In the genomic region with DNA sequence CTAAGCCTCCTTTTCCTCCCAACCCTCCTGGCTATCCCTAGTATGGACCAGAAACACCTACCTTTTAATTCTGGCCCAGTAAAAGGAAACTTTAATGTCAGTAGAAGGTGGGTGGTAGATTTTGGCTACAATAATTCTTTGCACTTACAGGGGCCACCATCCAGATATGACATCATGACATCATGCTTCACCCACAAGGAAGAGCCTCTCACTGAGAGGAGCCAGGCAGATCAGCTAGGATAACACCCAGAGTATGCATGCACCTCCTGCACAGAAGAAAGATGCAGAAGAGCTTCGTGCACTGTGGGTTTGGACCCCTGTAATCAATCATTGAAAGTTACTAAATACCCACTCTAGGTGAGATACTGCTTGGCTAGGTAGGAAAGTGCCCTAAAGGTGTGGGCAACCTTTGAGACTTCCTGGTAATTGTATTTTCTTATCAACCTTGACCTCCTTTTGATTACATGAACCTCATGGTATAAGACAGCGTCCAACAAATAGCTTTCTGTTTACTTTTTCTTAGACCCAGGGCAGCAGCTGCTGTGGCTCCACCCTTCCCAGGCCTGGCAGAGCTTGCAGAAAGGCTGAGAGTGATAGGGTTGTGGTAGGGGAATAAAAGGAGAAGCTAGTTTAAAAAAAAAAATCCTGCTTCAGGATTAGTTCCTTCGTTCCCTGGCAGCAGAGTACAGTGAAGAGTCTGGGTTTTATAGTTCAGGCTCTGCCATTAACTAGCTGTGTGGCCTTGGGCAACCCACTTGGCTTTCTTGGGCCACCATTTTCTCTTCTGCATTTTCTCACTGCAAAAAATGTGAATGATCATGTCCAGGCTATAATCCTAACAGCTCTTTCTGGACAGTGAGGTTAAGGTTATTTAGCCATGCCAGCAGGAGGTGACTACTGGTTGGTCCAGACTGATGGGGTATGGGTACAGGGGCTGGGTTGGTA, we compare ENCODE assay signal across 8 cellular contexts. TPM values are rescaled to one million over a fixed set of nuclear protein-coding genes. Genes with fewer than 3 reads are reported as not detected.
DNase-seq lines count a peak whose midpoint lies in the region; ATAC-seq, FAIRE-seq and TF ChIP-seq lines count a peak whose summit lies in the region.

No MANE protein-coding gene starts in this region.

- FAIRE-seq in astrocyte (lab: Jason Lieb, UNC), result no peak

- peaks cover 89% of the 10 kb centered on the region for H4K20me1 ChIP-seq in astrocyte (ENCODE audit: insufficient read depth, low read length)

- H3K4me1 ChIP-seq in astrocyte (ENCODE audit: insufficient read depth, low read length), result peaks cover 68% of the 10 kb centered on the region

- peak overlapping the region; percentile 69 for H3K4me2 ChIP-seq in astrocyte (ENCODE audit: low read length)

- no peaks in the 10 kb centered on the region for H3K9me3 Mint-ChIP-seq in astrocyte (ENCODE audit: unreplicated experiment)
- no peaks in the 10 kb centered on the region for H3K9me3 Mint-ChIP-seq in naive thymus-derived CD8-positive, alpha-beta T cell

- H3K9me3 ChIP-seq in astrocyte (ENCODE audit: insufficient read depth, low read depth, low read length), result no peaks in the 10 kb centered on the region

- TF ChIP-seq CTCF in astrocyte (IDR thresholded peaks at IDR 0.05; ENCODE audit: insufficient read depth, low read depth, low read length) (no peak), dorsolateral prefrontal cortex (IDR thresholded peaks at IDR 0.05 in 54 of 56, conservative IDR thresholded peaks at IDR 0.05 in 2 of 56; ENCODE audit: low read depth in 1 of 56, partially characterized antibody in 56 of 56) (no peak)

- H3K27me3 ChIP-seq in astrocyte (ENCODE audit: insufficient read depth, low read length) (no peaks in the 10 kb centered on the region), dorsolateral prefrontal cortex (no peaks in the 10 kb centered on the region)

- H3K36me3 Mint-ChIP-seq in astrocyte (ENCODE audit: low read depth, unreplicated experiment), result peaks cover 15% of the 10 kb centered on the region
- peaks cover 0 to 34% (median 0%) of the 10 kb centered on the region in 3 donors for H3K36me3 Mint-ChIP-seq in naive thymus-derived CD8-positive, alpha-beta T cell

- no peak overlapping the region for H3K9ac ChIP-seq in astrocyte (ENCODE audit: low read length)

- peaks cover 49% of the 10 kb centered on the region for H3K4me1 Mint-ChIP-seq in astrocyte (ENCODE audit: low read depth, unreplicated experiment)
- H3K4me1 Mint-ChIP-seq in naive thymus-derived CD8-positive, alpha-beta T cell, result peaks cover 55 to 94% (median 87%) of the 10 kb centered on the region in 4 donors

- no peak overlapping the region for H3K4me3 Mint-ChIP-seq in astrocyte (ENCODE audit: unreplicated experiment)
- H3K4me3 Mint-ChIP-seq in naive thymus-derived CD8-positive, alpha-beta T cell, result peak overlapping the region; percentile 52 to 95 (median 80)

- H2AFZ ChIP-seq in astrocyte (ENCODE audit: low read depth, low read length), result no peak overlapping the region

- POLR2A ChIA-PET in naive thymus-derived CD8-positive, alpha-beta T cell (lab: Charles Lee), result interaction anchor here (1.1 to 2.5 kb wide), 7 partner anchors 9 to 162 kb away, joined by 3 to 23 read pairs (median 11); partner anchors contain the start of genes FMNL1, HEXIM1 and HEXIM2

- no peak overlapping the region for H3K27ac ChIP-seq in astrocyte (ENCODE audit: low read depth, low read length)
- H3K27ac ChIP-seq in dorsolateral prefrontal cortex, result peak overlapping the region in 25 of 59 donors; percentile 0 to 82 (median 47)

- H3K4me3 ChIP-seq in astrocyte (ENCODE audit: insufficient read depth, low read depth, low read length), result no peak overlapping the region
- no peak overlapping the region for H3K4me3 ChIP-seq in dorsolateral prefrontal cortex

- no peak for ATAC-seq in naive thymus-derived CD8-positive, alpha-beta T cell
- no peak for ATAC-seq in GM19455 (IDR thresholded peaks at IDR 0.05; ENCODE audit: unreplicated experiment)

- intact Hi-C loops in dorsolateral prefrontal cortex (cut with DNase I), result loop anchor here (10.0 kb wide), 2 partner anchors 146 to 246 kb away; partner anchors contain the start of genes HEXIM2 (in 1 of the 2) and NMT1 (in 1 of the 2)
- intact Hi-C loops in head of caudate nucleus (cut with DNase I), result no loop called here

- no peaks in the 10 kb centered on the region for H3K36me3 ChIP-seq in astrocyte (ENCODE audit: insufficient read depth, low read length)

- H3K27me3 Mint-ChIP-seq in astrocyte (ENCODE audit: low read depth, unreplicated experiment), result no peaks in the 10 kb centered on the region
- H3K27me3 Mint-ChIP-seq in naive thymus-derived CD8-positive, alpha-beta T cell, result no peaks in the 10 kb centered on the region

- DNase-seq in COLO668 (lab: John Stamatoyannopoulos, UW; ENCODE audit: unreplicated experiment), result peak; percentile 42
- peak; percentile 81 for DNase-seq in NCI-H146 (lab: John Stamatoyannopoulos, UW)
- no peak for DNase-seq in astrocyte (ENCODE audit: low read depth)
- DNase-seq in naive thymus-derived CD8-positive, alpha-beta T cell, result no peak
- DNase-seq in dorsolateral prefrontal cortex, result no peak
- DNase-seq in stimulated activated CD4-positive, alpha-beta T cell treated with anti-CD3 and anti-CD28 coated beads, Interleukin-2, amount 100 ng/mL, for 24 hours, result no peak
- DNase-seq in head of caudate nucleus, result no peak

- H3K27ac Mint-ChIP-seq in astrocyte (ENCODE audit: unreplicated experiment), result no peak overlapping the region
- H3K27ac Mint-ChIP-seq in naive thymus-derived CD8-positive, alpha-beta T cell, result peak overlapping the region; percentile 91 to 100 (median 98)

- peaks cover 98% of the 10 kb centered on the region for H3K79me2 ChIP-seq in astrocyte (ENCODE audit: insufficient read depth, low read length)

RNA-seq across cellular contexts. Expression of gene MAP3K14, which starts 6.2 kb away (rescaled TPM):
- total RNA-seq in astrocyte, result 10.8 and 11.0 TPM in 2 replicates
- 10 to 100 TPM; 37.6 to 37.8 TPM for total RNA-seq in naive thymus-derived CD8-positive, alpha-beta T cell
- polyA plus RNA-seq in naive thymus-derived CD8-positive, alpha-beta T cell, result 1 to 10 TPM in 2 of 3 donors, under 1 TPM in 1; 0.73 to 7.2 (median 1.8) TPM
- 10 to 100 TPM in 53 of 120 experiments, 1 to 10 TPM in 67; 5.4 to 21.7 (median 9.8) TPM for total RNA-seq in dorsolateral prefrontal cortex

RNA-seq across cellular contexts. Expression of gene SPATA32, which starts 48.8 kb away (rescaled TPM):
- total RNA-seq in astrocyte (not detected in 2 replicates), dorsolateral prefrontal cortex (under 1 TPM in 9 of 120 experiments, not detected in 111; 0.26 to 0.63 (median 0.35) TPM)
- total RNA-seq in naive thymus-derived CD8-positive, alpha-beta T cell, result under 1 TPM; 0.47 to 0.75 TPM
- polyA plus RNA-seq in naive thymus-derived CD8-positive, alpha-beta T cell, result under 1 TPM; 0.30 to 0.81 (median 0.44) TPM

Comparison
In these comparisons a context has a peak if more than half of its experiments do, and no peak if none do; other contexts are left out.
1. DNase-seq: peak in COLO668 (single experiment) and NCI-H146 (single experiment); none in astrocyte (single experiment), naive thymus-derived CD8-positive, alpha-beta T cell (0 of 10), dorsolateral prefrontal cortex (0 of 10), stimulated activated CD4-positive, alpha-beta T cell treated with anti-CD3 and anti-CD28 coated beads, Interleukin-2, amount 100 ng/mL, for 24 hours (0 of 2) and head of caudate nucleus (0 of 42).